Comparison of ENCODE assay signal across 10 cellular contexts in genomic region chr1:147073062-147073432, GRCh38.
DNase-seq lines count a peak whose midpoint lies in the region; TF ChIP-seq lines count a peak whose summit lies in the region.
"Had no signal": no experiment of that assay in that cellular context is flagged by ENCODE, and none has a peak within 500 bp of the region (broad histone marks: within the 10 kb centered on the region; RNA-seq: fewer than 3 reads in every experiment).

No MANE protein-coding gene starts in this region.

- no peaks in the 10 kb centered on the region for H3K36me3 Mint-ChIP-seq in activated CD4-positive, alpha-beta memory T cell treated with anti-CD3 and anti-CD28 coated beads for 36 hours

- H3K27me3 Mint-ChIP-seq in activated CD4-positive, alpha-beta memory T cell treated with anti-CD3 and anti-CD28 coated beads for 36 hours: peaks cover 33% of the 10 kb centered on the region

- CTCF ChIA-PET in activated CD4-positive, alpha-beta memory T cell treated with anti-CD3 and anti-CD28 coated beads for 36 hours (lab: Charles Lee): interaction anchor here (0.7 kb wide), 1 partner anchor 169 kb away, joined by 3 read pairs; no protein-coding TSS in a partner anchor
- CTCF ChIA-PET in HEK293T (lab: Yijun Ruan, JAX): no interaction called here

- H3K27me3 ChIP-seq in H7 (ENCODE audit: control insufficient read depth, insufficient read depth, low read length) (peaks cover 57% of the 10 kb centered on the region), iPS-18a (ENCODE audit: control insufficient read depth, insufficient read depth, low read length) (peaks cover 77% of the 10 kb centered on the region), smooth muscle cell (ENCODE audit: low read depth) (peaks cover 7% of the 10 kb centered on the region)

- peak overlapping the region; percentile 84 for H3K4me2 ChIP-seq in smooth muscle cell

- H3K9me3 Mint-ChIP-seq in activated CD4-positive, alpha-beta memory T cell treated with anti-CD3 and anti-CD28 coated beads for 36 hours: peaks cover 3% of the 10 kb centered on the region

- H3F3A ChIP-seq in smooth muscle cell (ENCODE audit: low read depth): no peaks in the 10 kb centered on the region

- H3K27ac ChIP-seq in iPS-18a (ENCODE audit: low read length) (no peak overlapping the region), smooth muscle cell (ENCODE audit: low read depth) (no peak overlapping the region)
- H3K27ac ChIP-seq: neutrophil had no signal

- intact Hi-C loops in activated CD4-positive, alpha-beta memory T cell treated with anti-CD3 and anti-CD28 coated beads for 36 hours (cut with micrococcal nuclease): no loop called here

- no peaks in the 10 kb centered on the region for H3K79me2 ChIP-seq in smooth muscle cell (ENCODE audit: low read depth)

- no peak overlapping the region for H3K27ac Mint-ChIP-seq in activated CD4-positive, alpha-beta memory T cell treated with anti-CD3 and anti-CD28 coated beads for 36 hours

- H4K20me1 ChIP-seq in smooth muscle cell (ENCODE audit: low read depth): no peaks in the 10 kb centered on the region

- H3K9ac ChIP-seq in iPS-18a (ENCODE audit: low read length) (no peak overlapping the region), smooth muscle cell (ENCODE audit: low read depth) (no peak overlapping the region)

- 31% methylated on average over 21 of the region's 21 CpGs for WGBS in smooth muscle cell (ENCODE audit: low lambda C conversion rate)

- TF ChIP-seq CTCF in smooth muscle cell (IDR thresholded peaks at IDR 0.05; ENCODE audit: borderline replicate concordance, insufficient read depth, poor library complexity, severe bottlenecking): no peak

- H3K9me3 ChIP-seq in iPS-18a (ENCODE audit: control insufficient read depth, low read depth, low read length) (no peaks in the 10 kb centered on the region), smooth muscle cell (replicated peaks; ENCODE audit: low read depth) (no peaks in the 10 kb centered on the region)
- H3K9me3 ChIP-seq: neutrophil had no signal

- H3K36me3 ChIP-seq in H7 (replicated peaks; ENCODE audit: control insufficient read depth, insufficient read depth, low read length) (no peaks in the 10 kb centered on the region), iPS-18a (ENCODE audit: control insufficient read depth, low read depth, low read length) (no peaks in the 10 kb centered on the region), smooth muscle cell (ENCODE audit: low read depth) (no peaks in the 10 kb centered on the region)
- H3K36me3 ChIP-seq: neutrophil had no signal

- H3K4me1 ChIP-seq in iPS-18a (ENCODE audit: control insufficient read depth, low read depth, low read length): no peaks in the 10 kb centered on the region
- no peaks in the 10 kb centered on the region for H3K4me1 ChIP-seq in smooth muscle cell (ENCODE audit: low read depth)

- H3K4me3 ChIP-seq in H7 (ENCODE audit: insufficient read depth, low read depth, low read length): peak overlapping the region; percentile 43
- H3K4me3 ChIP-seq in iPS-18a (ENCODE audit: low read length): peak overlapping the region; percentile 39
- peak overlapping the region; percentile 55 for H3K4me3 ChIP-seq in smooth muscle cell

- DNase-seq in H7 (no peak), smooth muscle cell (lab: John Stamatoyannopoulos, UW; ENCODE audit: unreplicated experiment) (no peak), T1000 (lab: John Stamatoyannopoulos, UW) (no peak), HEK293T (ENCODE audit: extremely low spot score) (no peak), NCI-H1436 (lab: John Stamatoyannopoulos, UW) (no peak)
- peak; percentile 60 for DNase-seq in activated CD4-positive, alpha-beta memory T cell treated with anti-CD3 and anti-CD28 coated beads for 36 hours
- DNase-seq: effector CD8-positive, alpha-beta T cell; NCI-H748 treated with DMSO at 0.1 percent for 48 hours had no signal

- H3K4me3 Mint-ChIP-seq in activated CD4-positive, alpha-beta memory T cell treated with anti-CD3 and anti-CD28 coated beads for 36 hours: peak overlapping the region; percentile 71

- peak overlapping the region; percentile 92 for H2AFZ ChIP-seq in smooth muscle cell (ENCODE audit: low read depth)

- POLR2A ChIA-PET in activated CD4-positive, alpha-beta memory T cell treated with anti-CD3 and anti-CD28 coated beads for 36 hours (lab: Charles Lee): interaction anchor here (1.8 kb wide), 1 partner anchor 11 kb away, joined by 12 read pairs; no protein-coding TSS in a partner anchor
- POLR2A ChIA-PET in HEK293T (lab: Yijun Ruan, JAX): interaction anchor here (0.8 kb wide), 1 partner anchor 11 kb away, joined by 5 read pairs; no protein-coding TSS in a partner anchor

- peaks cover 25% of the 10 kb centered on the region for H3K4me1 Mint-ChIP-seq in activated CD4-positive, alpha-beta memory T cell treated with anti-CD3 and anti-CD28 coated beads for 36 hours (ENCODE audit: low read depth)

TF ChIP-seq in HEK293T, 16 proteins besides CTCF, POLR2A, EP300 and RAD21:
- no peak for TF ChIP-seq FOXM1 (IDR thresholded peaks at IDR 0.05; ENCODE audit: borderline replicate concordance)
- no peak for TF ChIP-seq SUZ12 (IDR thresholded peaks at IDR 0.05)
- no peak for TF ChIP-seq LEF1 (IDR thresholded peaks at IDR 0.05; ENCODE audit: borderline replicate concordance)
- TF ChIP-seq ARNT (IDR thresholded peaks at IDR 0.05): no peak
- TF ChIP-seq FOXK2 (IDR thresholded peaks at IDR 0.05): no peak
- TF ChIP-seq SP1 (IDR thresholded peaks at IDR 0.05): no peak
- no peak for TF ChIP-seq NFRKB (IDR thresholded peaks at IDR 0.05)
- TF ChIP-seq CTBP1 (IDR thresholded peaks at IDR 0.05; ENCODE audit: borderline replicate concordance): no peak
- TF ChIP-seq FOXA1 (IDR thresholded peaks at IDR 0.05): no peak
- no peak for TF ChIP-seq TARDBP (IDR thresholded peaks at IDR 0.05)
- TF ChIP-seq L3MBTL2 (conservative IDR thresholded peaks at IDR 0.05): no peak
- TF ChIP-seq, protein P1, sequence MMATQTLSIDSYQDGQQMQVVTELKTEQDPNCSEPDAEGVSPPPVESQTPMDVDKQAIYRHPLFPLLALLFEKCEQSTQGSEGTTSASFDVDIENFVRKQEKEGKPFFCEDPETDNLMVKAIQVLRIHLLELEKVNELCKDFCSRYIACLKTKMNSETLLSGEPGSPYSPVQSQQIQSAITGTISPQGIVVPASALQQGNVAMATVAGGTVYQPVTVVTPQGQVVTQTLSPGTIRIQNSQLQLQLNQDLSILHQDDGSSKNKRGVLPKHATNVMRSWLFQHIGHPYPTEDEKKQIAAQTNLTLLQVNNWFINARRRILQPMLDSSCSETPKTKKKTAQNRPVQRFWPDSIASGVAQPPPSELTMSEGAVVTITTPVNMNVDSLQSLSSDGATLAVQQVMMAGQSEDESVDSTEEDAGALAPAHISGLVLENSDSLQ (IDR thresholded peaks at IDR 0.05): no peak
- no peak for TF ChIP-seq BHLHE40 (IDR thresholded peaks at IDR 0.05; ENCODE audit: borderline replicate concordance)
- TF ChIP-seq HDGF (IDR thresholded peaks at IDR 0.05; ENCODE audit: borderline replicate concordance): no peak
- no peak for TF ChIP-seq ELF4 (IDR thresholded peaks at IDR 0.05)
